ENCODE assay signal across 34 cellular contexts in genomic region chr3:164818318-164818717, GRCh38.
"Had no signal": no experiment of that assay in that cellular context is flagged by ENCODE, and none has a peak within 500 bp of the region (broad histone marks: within the 10 kb centered on the region; RNA-seq: fewer than 3 reads in every experiment).

No MANE protein-coding gene starts in this region.

- H3K27ac ChIP-seq: adrenal gland, body of pancreas, brain microvascular endothelial cell, breast epithelium, VCaP had no signal

- H3K4me1 ChIP-seq: adrenal gland, body of pancreas, breast epithelium had no signal

- H3K27me3 ChIP-seq: adrenal gland, body of pancreas, brain microvascular endothelial cell, breast epithelium had no signal

- H3K36me3 ChIP-seq: adrenal gland, brain microvascular endothelial cell, breast epithelium had no signal

- FAIRE-seq: astrocyte, TTC549 had no signal

- H3K9me3 Mint-ChIP-seq: activated naive CD8-positive, alpha-beta T cell treated with anti-CD3 and anti-CD28 coated beads for 36 hours had no signal

- H3K27ac Mint-ChIP-seq: activated B cell treated with CpG ODN at 0.5 μM for 24 hours; activated CD4-positive, alpha-beta memory T cell treated with anti-CD3 and anti-CD28 coated beads for 36 hours; activated CD4-positive, alpha-beta T cell treated with anti-CD3 and anti-CD28 coated beads, Interleukin-2, amount 10 ng/mL, durations not matched to agents 24 days and 14 days; activated CD8-positive, alpha-beta T cell treated with anti-CD3 and anti-CD28 coated beads for 36 hours; activated naive CD4-positive, alpha-beta T cell treated with anti-CD3 and anti-CD28 coated beads for 36 hours; activated naive CD4-positive, alpha-beta T cell treated with anti-CD3 and anti-CD28 coated beads, Interleukin-2, amount 50 U/mL, for 72 hours; activated naive CD8-positive, alpha-beta T cell treated with anti-CD3 and anti-CD28 coated beads for 36 hours; activated T-cell treated with anti-CD3 and anti-CD28 coated beads, Interleukin-2, amount 50 U/mL, for 24 hours; T-helper 1 cell treated with Interleukin-12 subunit alpha and Interleukin-12 subunit beta and Interleukin-4 antibody, amounts not matched to agents 30 μg/mL and 1 μg/mL, for 36 hours; T-helper 2 cell treated with Interferon-gamma antibody and Interleukin-4, amounts not matched to agents 5 μg/mL and 100 μg/mL, for 36 hours had no signal

- H3K4me3 ChIP-seq: adrenal gland, body of pancreas, breast epithelium had no signal

- ATAC-seq: activated CD8-positive, alpha-beta T cell treated with anti-CD3 and anti-CD28 coated beads for 36 hours; activated naive CD4-positive, alpha-beta T cell treated with anti-CD3 and anti-CD28 coated beads, Interleukin-2, amount 50 U/mL, for 72 hours; body of pancreas had no signal

- H3K9me3 ChIP-seq: adrenal gland, body of pancreas had no signal

- H3K27me3 Mint-ChIP-seq: activated B cell treated with CpG ODN at 0.5 μM for 24 hours; activated CD4-positive, alpha-beta memory T cell treated with anti-CD3 and anti-CD28 coated beads for 36 hours; activated CD4-positive, alpha-beta T cell treated with anti-CD3 and anti-CD28 coated beads, Interleukin-2, amount 10 ng/mL, durations not matched to agents 24 days and 14 days; activated CD8-positive, alpha-beta T cell treated with anti-CD3 and anti-CD28 coated beads for 36 hours; activated naive CD8-positive, alpha-beta T cell treated with anti-CD3 and anti-CD28 coated beads for 36 hours; activated T-cell treated with anti-CD3 and anti-CD28 coated beads, Interleukin-2, amount 50 U/mL, for 24 hours had no signal

- H3K4me1 Mint-ChIP-seq: activated B cell treated with CpG ODN at 0.5 μM for 24 hours; activated CD4-positive, alpha-beta T cell treated with anti-CD3 and anti-CD28 coated beads, Interleukin-2, amount 10 ng/mL, durations not matched to agents 24 days and 14 days; activated naive CD8-positive, alpha-beta T cell treated with anti-CD3 and anti-CD28 coated beads for 36 hours had no signal

- H3K4me3 Mint-ChIP-seq: activated B cell treated with CpG ODN at 0.5 μM for 24 hours; activated CD4-positive, alpha-beta memory T cell treated with anti-CD3 and anti-CD28 coated beads for 36 hours; activated CD4-positive, alpha-beta T cell treated with anti-CD3 and anti-CD28 coated beads, Interleukin-2, amount 10 ng/mL, durations not matched to agents 24 days and 14 days; activated CD8-positive, alpha-beta T cell treated with anti-CD3 and anti-CD28 coated beads for 36 hours; activated naive CD4-positive, alpha-beta T cell treated with anti-CD3 and anti-CD28 coated beads for 36 hours; activated naive CD8-positive, alpha-beta T cell treated with anti-CD3 and anti-CD28 coated beads for 36 hours; activated T-cell treated with anti-CD3 and anti-CD28 coated beads, Interleukin-2, amount 50 U/mL, for 24 hours; T-helper 1 cell treated with Interleukin-12 subunit alpha and Interleukin-12 subunit beta and Interleukin-4 antibody, amounts not matched to agents 30 μg/mL and 1 μg/mL, for 36 hours; T-helper 2 cell treated with Interferon-gamma antibody and Interleukin-4, amounts not matched to agents 5 μg/mL and 100 μg/mL, for 36 hours had no signal

- H3K36me3 Mint-ChIP-seq: activated CD4-positive, alpha-beta memory T cell treated with anti-CD3 and anti-CD28 coated beads for 36 hours; activated naive CD4-positive, alpha-beta T cell treated with anti-CD3 and anti-CD28 coated beads, Interleukin-2, amount 50 U/mL, for 72 hours; activated naive CD8-positive, alpha-beta T cell treated with anti-CD3 and anti-CD28 coated beads for 36 hours had no signal

- DNase-seq: activated B cell treated with CpG ODN at 0.5 μM for 24 hours; activated CD4-positive, alpha-beta memory T cell treated with anti-CD3 and anti-CD28 coated beads for 36 hours; activated CD4-positive, alpha-beta T cell treated with anti-CD3 and anti-CD28 coated beads for 4 hours; activated CD4-positive, alpha-beta T cell treated with anti-CD3 and anti-CD28 coated beads, Interleukin-2, amount 10 ng/mL, durations not matched to agents 24 days and 14 days; activated CD4-positive, alpha-beta T cell treated with anti-CD3 and anti-CD28 coated beads, Interleukin-2, amount 50 U/mL, for 1 hour; activated CD4-positive, alpha-beta T cell treated with anti-CD3 and anti-CD28 coated beads, Interleukin-2, amount 50 U/mL, for 4 hours; activated CD4-positive, CD25-positive, alpha-beta regulatory T cell treated with anti-CD3 and anti-CD28 coated beads, Interleukin-2, amount 50 U/mL, for 72 hours; activated CD8-positive, alpha-beta memory T cell treated with anti-CD3 and anti-CD28 coated beads, Interleukin-2, amount 50 U/mL, for 4 hours; activated CD8-positive, alpha-beta T cell treated with anti-CD3 and anti-CD28 coated beads for 36 hours; activated effector memory CD4-positive, alpha-beta T cell treated with anti-CD3 and anti-CD28 coated beads, Interleukin-2, amount 50 U/mL, for 16 hours; activated gamma-delta T cell treated with Interleukin-2 at 50 U/mL for 16 hours; activated naive CD4-positive, alpha-beta T cell; activated naive CD4-positive, alpha-beta T cell treated with anti-CD3 and anti-CD28 coated beads for 36 hours; activated naive CD4-positive, alpha-beta T cell treated with anti-CD3 and anti-CD28 coated beads, Interleukin-2, amount 50 U/mL, for 16 hours; activated naive CD8-positive, alpha-beta T cell treated with anti-CD3 and anti-CD28 coated beads for 36 hours; activated T-cell treated with anti-CD3 and anti-CD28 coated beads, Interleukin-2, amount 50 U/mL, for 24 hours; activated T-cell treated with anti-CD3 and anti-CD28 coated beads, Interleukin-2, amount 50 U/mL, for 48 hours; adrenal gland; amniotic stem cell; aorta; body of pancreas; brain microvascular endothelial cell; central memory CD4-positive, alpha-beta T cell; SW 1271; T-helper 1 cell; T-helper 2 cell; T-helper 9 cell had no signal
